ENCODE assay signal across 1 cellular context in the genomic region with DNA sequence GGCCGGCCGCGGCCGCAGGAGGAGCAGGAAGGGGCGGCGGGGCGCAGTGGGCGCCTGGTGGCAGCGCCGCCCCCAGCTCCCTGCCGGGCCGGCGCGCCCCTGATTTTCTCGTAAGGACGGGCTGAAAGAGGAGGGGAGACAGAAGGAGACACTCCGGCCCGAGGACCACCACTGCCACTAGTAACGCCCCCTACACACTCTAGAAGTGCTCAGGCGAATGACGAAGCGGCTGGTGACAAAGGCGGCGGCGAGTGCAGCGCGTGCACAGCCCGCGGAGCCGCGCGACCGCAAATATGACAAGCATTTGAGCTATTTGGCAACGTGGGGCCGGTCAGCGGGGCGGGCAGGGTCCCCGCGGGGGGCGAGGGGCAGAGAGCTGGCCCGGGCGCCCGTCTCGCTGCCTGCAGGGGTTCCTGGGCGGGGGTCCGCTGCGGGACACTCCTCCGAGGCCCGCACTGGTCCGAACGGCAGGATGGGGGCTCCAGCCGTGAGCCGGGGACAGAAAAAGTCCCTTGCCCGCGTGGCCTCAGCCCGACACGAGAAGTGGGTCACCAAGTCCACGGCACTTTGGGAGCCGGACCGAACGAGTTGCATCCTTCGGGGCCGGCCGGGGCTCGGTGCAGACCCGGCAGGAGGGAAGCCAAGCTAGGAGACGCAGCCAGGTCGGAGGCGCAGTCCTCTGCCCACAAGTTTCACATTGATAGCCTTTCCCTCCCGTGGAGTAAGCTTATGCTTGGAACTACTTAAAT.
A peak's percentile ranks its signal among the peaks of the same experiment; 100 is the strongest.
TF ChIP-seq lines count a peak whose summit lies in the region.

No MANE protein-coding gene starts in this region.

TF ChIP-seq in HEK293, 187 proteins besides CTCF, POLR2A, EP300 and RAD21 (continued from another document and continues in another):
- no peak for TF ChIP-seq ZNF354C (tag by site-specific recombination; IDR thresholded peaks at IDR 0.05; ENCODE audit: borderline replicate concordance, low read depth)
- no peak for TF ChIP-seq ZNF510 (tag by site-specific recombination; IDR thresholded peaks at IDR 0.05; ENCODE audit: insufficient replicate concordance)
- TF ChIP-seq ZNF335 (tag by site-specific recombination; conservative IDR thresholded peaks at IDR 0.05), result peak; percentile 96
- TF ChIP-seq, protein P1, sequence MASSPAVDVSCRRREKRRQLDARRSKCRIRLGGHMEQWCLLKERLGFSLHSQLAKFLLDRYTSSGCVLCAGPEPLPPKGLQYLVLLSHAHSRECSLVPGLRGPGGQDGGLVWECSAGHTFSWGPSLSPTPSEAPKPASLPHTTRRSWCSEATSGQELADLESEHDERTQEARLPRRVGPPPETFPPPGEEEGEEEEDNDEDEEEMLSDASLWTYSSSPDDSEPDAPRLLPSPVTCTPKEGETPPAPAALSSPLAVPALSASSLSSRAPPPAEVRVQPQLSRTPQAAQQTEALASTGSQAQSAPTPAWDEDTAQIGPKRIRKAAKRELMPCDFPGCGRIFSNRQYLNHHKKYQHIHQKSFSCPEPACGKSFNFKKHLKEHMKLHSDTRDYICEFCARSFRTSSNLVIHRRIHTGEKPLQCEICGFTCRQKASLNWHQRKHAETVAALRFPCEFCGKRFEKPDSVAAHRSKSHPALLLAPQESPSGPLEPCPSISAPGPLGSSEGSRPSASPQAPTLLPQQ (tag by site-specific recombination; IDR thresholded peaks at IDR 0.05), result no peak
- no peak for TF ChIP-seq ZNF292 (tag by site-specific recombination; IDR thresholded peaks at IDR 0.05; ENCODE audit: borderline replicate concordance, low read depth)
- no peak for TF ChIP-seq ZNF211 (tag by site-specific recombination; IDR thresholded peaks at IDR 0.05; ENCODE audit: low read depth)
- TF ChIP-seq ZSCAN16 (tag by site-specific recombination; IDR thresholded peaks at IDR 0.05), result no peak
- TF ChIP-seq ZFP41 (tag by site-specific recombination; IDR thresholded peaks at IDR 0.05; ENCODE audit: borderline replicate concordance), result no peak
- TF ChIP-seq SETDB1 (IDR thresholded peaks at IDR 0.05; ENCODE audit: insufficient read length, low read length), result no peak
- no peak for TF ChIP-seq ZNF10 (tag by site-specific recombination; IDR thresholded peaks at IDR 0.05)
- TF ChIP-seq, protein P2, sequence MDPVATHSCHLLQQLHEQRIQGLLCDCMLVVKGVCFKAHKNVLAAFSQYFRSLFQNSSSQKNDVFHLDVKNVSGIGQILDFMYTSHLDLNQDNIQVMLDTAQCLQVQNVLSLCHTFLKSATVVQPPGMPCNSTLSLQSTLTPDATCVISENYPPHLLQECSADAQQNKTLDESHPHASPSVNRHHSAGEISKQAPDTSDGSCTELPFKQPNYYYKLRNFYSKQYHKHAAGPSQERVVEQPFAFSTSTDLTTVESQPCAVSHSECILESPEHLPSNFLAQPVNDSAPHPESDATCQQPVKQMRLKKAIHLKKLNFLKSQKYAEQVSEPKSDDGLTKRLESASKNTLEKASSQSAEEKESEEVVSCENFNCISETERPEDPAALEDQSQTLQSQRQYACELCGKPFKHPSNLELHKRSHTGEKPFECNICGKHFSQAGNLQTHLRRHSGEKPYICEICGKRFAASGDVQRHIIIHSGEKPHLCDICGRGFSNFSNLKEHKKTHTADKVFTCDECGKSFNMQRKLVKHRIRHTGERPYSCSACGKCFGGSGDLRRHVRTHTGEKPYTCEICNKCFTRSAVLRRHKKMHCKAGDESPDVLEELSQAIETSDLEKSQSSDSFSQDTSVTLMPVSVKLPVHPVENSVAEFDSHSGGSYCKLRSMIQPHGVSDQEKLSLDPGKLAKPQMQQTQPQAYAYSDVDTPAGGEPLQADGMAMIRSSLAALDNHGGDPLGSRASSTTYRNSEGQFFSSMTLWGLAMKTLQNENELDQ (tag by site-specific recombination; IDR thresholded peaks at IDR 0.05; ENCODE audit: low read depth), result no peak
- no peak for TF ChIP-seq ZNF48 (tag by site-specific recombination; IDR thresholded peaks at IDR 0.05)
- TF ChIP-seq, protein P3, sequence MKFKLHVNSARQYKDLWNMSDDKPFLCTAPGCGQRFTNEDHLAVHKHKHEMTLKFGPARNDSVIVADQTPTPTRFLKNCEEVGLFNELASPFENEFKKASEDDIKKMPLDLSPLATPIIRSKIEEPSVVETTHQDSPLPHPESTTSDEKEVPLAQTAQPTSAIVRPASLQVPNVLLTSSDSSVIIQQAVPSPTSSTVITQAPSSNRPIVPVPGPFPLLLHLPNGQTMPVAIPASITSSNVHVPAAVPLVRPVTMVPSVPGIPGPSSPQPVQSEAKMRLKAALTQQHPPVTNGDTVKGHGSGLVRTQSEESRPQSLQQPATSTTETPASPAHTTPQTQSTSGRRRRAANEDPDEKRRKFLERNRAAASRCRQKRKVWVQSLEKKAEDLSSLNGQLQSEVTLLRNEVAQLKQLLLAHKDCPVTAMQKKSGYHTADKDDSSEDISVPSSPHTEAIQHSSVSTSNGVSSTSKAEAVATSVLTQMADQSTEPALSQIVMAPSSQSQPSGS (tag by site-specific recombination; IDR thresholded peaks at IDR 0.05; ENCODE audit: low read depth), result no peak
- TF ChIP-seq, protein P4, sequence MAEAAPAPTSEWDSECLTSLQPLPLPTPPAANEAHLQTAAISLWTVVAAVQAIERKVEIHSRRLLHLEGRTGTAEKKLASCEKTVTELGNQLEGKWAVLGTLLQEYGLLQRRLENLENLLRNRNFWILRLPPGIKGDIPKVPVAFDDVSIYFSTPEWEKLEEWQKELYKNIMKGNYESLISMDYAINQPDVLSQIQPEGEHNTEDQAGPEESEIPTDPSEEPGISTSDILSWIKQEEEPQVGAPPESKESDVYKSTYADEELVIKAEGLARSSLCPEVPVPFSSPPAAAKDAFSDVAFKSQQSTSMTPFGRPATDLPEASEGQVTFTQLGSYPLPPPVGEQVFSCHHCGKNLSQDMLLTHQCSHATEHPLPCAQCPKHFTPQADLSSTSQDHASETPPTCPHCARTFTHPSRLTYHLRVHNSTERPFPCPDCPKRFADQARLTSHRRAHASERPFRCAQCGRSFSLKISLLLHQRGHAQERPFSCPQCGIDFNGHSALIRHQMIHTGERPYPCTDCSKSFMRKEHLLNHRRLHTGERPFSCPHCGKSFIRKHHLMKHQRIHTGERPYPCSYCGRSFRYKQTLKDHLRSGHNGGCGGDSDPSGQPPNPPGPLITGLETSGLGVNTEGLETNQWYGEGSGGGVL (tag by site-specific recombination; IDR thresholded peaks at IDR 0.05), result no peak
- no peak for TF ChIP-seq ZNF202 (tag by site-specific recombination; IDR thresholded peaks at IDR 0.05; ENCODE audit: borderline replicate concordance)
- no peak for TF ChIP-seq GLI2 (tag by site-specific recombination; IDR thresholded peaks at IDR 0.05; ENCODE audit: borderline replicate concordance, low read depth)
- TF ChIP-seq ZNF549 (tag by site-specific recombination; IDR thresholded peaks at IDR 0.05), result no peak
- no peak for TF ChIP-seq ZBTB1 (tag by site-specific recombination; IDR thresholded peaks at IDR 0.05)
- TF ChIP-seq, protein P5, sequence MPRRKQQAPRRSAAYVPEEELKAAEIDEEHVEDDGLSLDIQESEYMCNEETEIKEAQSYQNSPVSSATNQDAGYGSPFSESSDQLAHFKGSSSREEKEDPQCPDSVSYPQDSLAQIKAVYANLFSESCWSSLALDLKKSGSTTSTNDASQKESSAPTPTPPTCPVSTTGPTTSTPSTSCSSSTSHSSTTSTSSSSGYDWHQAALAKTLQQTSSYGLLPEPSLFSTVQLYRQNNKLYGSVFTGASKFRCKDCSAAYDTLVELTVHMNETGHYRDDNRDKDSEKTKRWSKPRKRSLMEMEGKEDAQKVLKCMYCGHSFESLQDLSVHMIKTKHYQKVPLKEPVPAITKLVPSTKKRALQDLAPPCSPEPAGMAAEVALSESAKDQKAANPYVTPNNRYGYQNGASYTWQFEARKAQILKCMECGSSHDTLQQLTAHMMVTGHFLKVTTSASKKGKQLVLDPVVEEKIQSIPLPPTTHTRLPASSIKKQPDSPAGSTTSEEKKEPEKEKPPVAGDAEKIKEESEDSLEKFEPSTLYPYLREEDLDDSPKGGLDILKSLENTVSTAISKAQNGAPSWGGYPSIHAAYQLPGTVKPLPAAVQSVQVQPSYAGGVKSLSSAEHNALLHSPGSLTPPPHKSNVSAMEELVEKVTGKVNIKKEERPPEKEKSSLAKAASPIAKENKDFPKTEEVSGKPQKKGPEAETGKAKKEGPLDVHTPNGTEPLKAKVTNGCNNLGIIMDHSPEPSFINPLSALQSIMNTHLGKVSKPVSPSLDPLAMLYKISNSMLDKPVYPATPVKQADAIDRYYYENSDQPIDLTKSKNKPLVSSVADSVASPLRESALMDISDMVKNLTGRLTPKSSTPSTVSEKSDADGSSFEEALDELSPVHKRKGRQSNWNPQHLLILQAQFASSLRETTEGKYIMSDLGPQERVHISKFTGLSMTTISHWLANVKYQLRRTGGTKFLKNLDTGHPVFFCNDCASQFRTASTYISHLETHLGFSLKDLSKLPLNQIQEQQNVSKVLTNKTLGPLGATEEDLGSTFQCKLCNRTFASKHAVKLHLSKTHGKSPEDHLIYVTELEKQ (tag by site-specific recombination; IDR thresholded peaks at IDR 0.05; ENCODE audit: borderline replicate concordance), result no peak
- no peak for TF ChIP-seq ZNF174 (tag by site-specific recombination; IDR thresholded peaks at IDR 0.05)
- no peak for TF ChIP-seq ZNF433 (tag by site-specific recombination; IDR thresholded peaks at IDR 0.05; ENCODE audit: low read depth)
- TF ChIP-seq IKZF3 (tag by site-specific recombination; IDR thresholded peaks at IDR 0.05), result no peak
- no peak for TF ChIP-seq ZNF530 (tag by site-specific recombination; IDR thresholded peaks at IDR 0.05; ENCODE audit: low read depth)
- TF ChIP-seq ZBTB48 (tag by site-specific recombination; IDR thresholded peaks at IDR 0.05), result no peak
- TF ChIP-seq ZNF596 (tag by site-specific recombination; IDR thresholded peaks at IDR 0.05), result no peak
- TF ChIP-seq, protein P6, sequence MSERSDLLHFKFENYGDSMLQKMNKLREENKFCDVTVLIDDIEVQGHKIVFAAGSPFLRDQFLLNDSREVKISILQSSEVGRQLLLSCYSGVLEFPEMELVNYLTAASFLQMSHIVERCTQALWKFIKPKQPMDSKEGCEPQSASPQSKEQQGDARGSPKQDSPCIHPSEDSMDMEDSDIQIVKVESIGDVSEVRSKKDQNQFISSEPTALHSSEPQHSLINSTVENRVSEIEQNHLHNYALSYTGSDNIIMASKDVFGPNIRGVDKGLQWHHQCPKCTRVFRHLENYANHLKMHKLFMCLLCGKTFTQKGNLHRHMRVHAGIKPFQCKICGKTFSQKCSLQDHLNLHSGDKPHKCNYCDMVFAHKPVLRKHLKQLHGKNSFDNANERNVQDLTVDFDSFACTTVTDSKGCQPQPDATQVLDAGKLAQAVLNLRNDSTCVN (tag by site-specific recombination; optimal IDR thresholded peaks at IDR 0.05), result peak; percentile 78
- TF ChIP-seq, protein P7, sequence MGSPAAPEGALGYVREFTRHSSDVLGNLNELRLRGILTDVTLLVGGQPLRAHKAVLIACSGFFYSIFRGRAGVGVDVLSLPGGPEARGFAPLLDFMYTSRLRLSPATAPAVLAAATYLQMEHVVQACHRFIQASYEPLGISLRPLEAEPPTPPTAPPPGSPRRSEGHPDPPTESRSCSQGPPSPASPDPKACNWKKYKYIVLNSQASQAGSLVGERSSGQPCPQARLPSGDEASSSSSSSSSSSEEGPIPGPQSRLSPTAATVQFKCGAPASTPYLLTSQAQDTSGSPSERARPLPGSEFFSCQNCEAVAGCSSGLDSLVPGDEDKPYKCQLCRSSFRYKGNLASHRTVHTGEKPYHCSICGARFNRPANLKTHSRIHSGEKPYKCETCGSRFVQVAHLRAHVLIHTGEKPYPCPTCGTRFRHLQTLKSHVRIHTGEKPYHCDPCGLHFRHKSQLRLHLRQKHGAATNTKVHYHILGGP (tag by site-specific recombination; IDR thresholded peaks at IDR 0.05), result no peak
- TF ChIP-seq, protein P8, sequence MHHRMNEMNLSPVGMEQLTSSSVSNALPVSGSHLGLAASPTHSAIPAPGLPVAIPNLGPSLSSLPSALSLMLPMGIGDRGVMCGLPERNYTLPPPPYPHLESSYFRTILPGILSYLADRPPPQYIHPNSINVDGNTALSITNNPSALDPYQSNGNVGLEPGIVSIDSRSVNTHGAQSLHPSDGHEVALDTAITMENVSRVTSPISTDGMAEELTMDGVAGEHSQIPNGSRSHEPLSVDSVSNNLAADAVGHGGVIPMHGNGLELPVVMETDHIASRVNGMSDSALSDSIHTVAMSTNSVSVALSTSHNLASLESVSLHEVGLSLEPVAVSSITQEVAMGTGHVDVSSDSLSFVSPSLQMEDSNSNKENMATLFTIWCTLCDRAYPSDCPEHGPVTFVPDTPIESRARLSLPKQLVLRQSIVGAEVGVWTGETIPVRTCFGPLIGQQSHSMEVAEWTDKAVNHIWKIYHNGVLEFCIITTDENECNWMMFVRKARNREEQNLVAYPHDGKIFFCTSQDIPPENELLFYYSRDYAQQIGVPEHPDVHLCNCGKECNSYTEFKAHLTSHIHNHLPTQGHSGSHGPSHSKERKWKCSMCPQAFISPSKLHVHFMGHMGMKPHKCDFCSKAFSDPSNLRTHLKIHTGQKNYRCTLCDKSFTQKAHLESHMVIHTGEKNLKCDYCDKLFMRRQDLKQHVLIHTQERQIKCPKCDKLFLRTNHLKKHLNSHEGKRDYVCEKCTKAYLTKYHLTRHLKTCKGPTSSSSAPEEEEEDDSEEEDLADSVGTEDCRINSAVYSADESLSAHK (tag by site-specific recombination; IDR thresholded peaks at IDR 0.05), result 0 out of 2 replicates have a peak, but pooled peaks have one; percentile 13
- TF ChIP-seq, protein P9, sequence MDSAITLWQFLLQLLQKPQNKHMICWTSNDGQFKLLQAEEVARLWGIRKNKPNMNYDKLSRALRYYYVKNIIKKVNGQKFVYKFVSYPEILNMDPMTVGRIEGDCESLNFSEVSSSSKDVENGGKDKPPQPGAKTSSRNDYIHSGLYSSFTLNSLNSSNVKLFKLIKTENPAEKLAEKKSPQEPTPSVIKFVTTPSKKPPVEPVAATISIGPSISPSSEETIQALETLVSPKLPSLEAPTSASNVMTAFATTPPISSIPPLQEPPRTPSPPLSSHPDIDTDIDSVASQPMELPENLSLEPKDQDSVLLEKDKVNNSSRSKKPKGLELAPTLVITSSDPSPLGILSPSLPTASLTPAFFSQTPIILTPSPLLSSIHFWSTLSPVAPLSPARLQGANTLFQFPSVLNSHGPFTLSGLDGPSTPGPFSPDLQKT (IDR thresholded peaks at IDR 0.05; ENCODE audit: borderline replicate concordance, low read depth, low read length), result no peak
- TF ChIP-seq, protein P10, sequence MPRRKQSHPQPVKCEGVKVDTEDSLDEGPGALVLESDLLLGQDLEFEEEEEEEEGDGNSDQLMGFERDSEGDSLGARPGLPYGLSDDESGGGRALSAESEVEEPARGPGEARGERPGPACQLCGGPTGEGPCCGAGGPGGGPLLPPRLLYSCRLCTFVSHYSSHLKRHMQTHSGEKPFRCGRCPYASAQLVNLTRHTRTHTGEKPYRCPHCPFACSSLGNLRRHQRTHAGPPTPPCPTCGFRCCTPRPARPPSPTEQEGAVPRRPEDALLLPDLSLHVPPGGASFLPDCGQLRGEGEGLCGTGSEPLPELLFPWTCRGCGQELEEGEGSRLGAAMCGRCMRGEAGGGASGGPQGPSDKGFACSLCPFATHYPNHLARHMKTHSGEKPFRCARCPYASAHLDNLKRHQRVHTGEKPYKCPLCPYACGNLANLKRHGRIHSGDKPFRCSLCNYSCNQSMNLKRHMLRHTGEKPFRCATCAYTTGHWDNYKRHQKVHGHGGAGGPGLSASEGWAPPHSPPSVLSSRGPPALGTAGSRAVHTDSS (tag by site-specific recombination; IDR thresholded peaks at IDR 0.05), result no peak
- TF ChIP-seq ZIC2 (tag by site-specific recombination; IDR thresholded peaks at IDR 0.05), result peak; percentile 94
- no peak for TF ChIP-seq YY1 (tag by site-specific recombination; IDR thresholded peaks at IDR 0.05)
- no peak for TF ChIP-seq ZBTB17 (tag by site-specific recombination; IDR thresholded peaks at IDR 0.05)
- TF ChIP-seq ZNF785 (tag by site-specific recombination; IDR thresholded peaks at IDR 0.05), result no peak
- no peak for TF ChIP-seq GLI4 (tag by site-specific recombination; IDR thresholded peaks at IDR 0.05)
- no peak for TF ChIP-seq ZNF391 (tag by site-specific recombination; IDR thresholded peaks at IDR 0.05; ENCODE audit: borderline replicate concordance, low read depth)
- TF ChIP-seq ZNF37A (tag by site-specific recombination; IDR thresholded peaks at IDR 0.05), result no peak
- TF ChIP-seq ZNF626 (tag by site-specific recombination; IDR thresholded peaks at IDR 0.05), result no peak
